Comparison of ENCODE assay signal across 1 cellular context in the genomic region with DNA sequence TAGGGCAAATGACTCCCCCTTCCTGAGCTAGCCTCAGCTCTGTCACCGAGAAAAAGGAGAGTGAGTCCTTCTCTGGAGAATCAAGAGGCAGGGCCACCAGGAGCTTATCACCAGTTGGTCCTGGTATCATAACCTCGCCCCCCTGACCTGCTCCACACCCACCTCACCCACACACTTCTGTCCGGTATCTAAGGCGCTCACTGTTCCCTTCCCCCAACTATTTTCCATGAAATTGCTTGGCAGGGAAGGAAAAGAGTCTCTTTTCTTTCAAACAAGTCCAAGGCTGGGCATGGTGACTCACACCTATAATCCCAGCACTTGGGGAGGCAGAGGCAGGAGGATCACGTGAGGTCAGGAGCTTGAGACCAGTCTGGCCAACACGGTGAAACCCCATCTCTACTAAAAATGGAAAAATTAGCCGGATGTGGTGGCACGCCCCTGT.
TF ChIP-seq lines count a peak whose summit lies in the region.

No MANE protein-coding gene starts in this region.

TF ChIP-seq in IMR-90, 13 proteins besides CTCF, POLR2A, EP300 and RAD21:
- TF ChIP-seq, protein P1, sequence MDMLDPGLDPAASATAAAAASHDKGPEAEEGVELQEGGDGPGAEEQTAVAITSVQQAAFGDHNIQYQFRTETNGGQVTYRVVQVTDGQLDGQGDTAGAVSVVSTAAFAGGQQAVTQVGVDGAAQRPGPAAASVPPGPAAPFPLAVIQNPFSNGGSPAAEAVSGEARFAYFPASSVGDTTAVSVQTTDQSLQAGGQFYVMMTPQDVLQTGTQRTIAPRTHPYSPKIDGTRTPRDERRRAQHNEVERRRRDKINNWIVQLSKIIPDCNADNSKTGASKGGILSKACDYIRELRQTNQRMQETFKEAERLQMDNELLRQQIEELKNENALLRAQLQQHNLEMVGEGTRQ (IDR thresholded peaks at IDR 0.05; ENCODE audit: low read depth, low read length) = no peak
- TF ChIP-seq CHD1 (IDR thresholded peaks at IDR 0.05; ENCODE audit: low read depth, low read length) = no peak
- TF ChIP-seq MXI1 (IDR thresholded peaks at IDR 0.05; ENCODE audit: borderline replicate concordance, low read depth, low read length) = no peak
- TF ChIP-seq BHLHE40 (IDR thresholded peaks at IDR 0.05; ENCODE audit: low read depth, low read length) = no peak
- no peak for TF ChIP-seq RCOR1 (IDR thresholded peaks at IDR 0.05; ENCODE audit: insufficient replicate concordance, low read length)
- TF ChIP-seq SMC3 (IDR thresholded peaks at IDR 0.05; ENCODE audit: low read depth, low read length) = no peak
- TF ChIP-seq MAZ (IDR thresholded peaks at IDR 0.05; ENCODE audit: borderline replicate concordance, low read depth, low read length) = no peak
- no peak for TF ChIP-seq MAFK (IDR thresholded peaks at IDR 0.05; ENCODE audit: low read depth, low read length)
- TF ChIP-seq RFX5 (IDR thresholded peaks at IDR 0.05; ENCODE audit: low read depth, low read length) = no peak
- TF ChIP-seq NFE2L2 (IDR thresholded peaks at IDR 0.05; ENCODE audit: low read depth, low read length) = no peak
- TF ChIP-seq FOS (IDR thresholded peaks at IDR 0.05; ENCODE audit: low read depth, low read length) = no peak
- TF ChIP-seq CEBPB (IDR thresholded peaks at IDR 0.05; ENCODE audit: low read depth, low read length) = no peak
- TF ChIP-seq, protein P2, sequence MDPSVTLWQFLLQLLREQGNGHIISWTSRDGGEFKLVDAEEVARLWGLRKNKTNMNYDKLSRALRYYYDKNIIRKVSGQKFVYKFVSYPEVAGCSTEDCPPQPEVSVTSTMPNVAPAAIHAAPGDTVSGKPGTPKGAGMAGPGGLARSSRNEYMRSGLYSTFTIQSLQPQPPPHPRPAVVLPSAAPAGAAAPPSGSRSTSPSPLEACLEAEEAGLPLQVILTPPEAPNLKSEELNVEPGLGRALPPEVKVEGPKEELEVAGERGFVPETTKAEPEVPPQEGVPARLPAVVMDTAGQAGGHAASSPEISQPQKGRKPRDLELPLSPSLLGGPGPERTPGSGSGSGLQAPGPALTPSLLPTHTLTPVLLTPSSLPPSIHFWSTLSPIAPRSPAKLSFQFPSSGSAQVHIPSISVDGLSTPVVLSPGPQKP (IDR thresholded peaks at IDR 0.05; ENCODE audit: borderline replicate concordance, low read depth, low read length) = no peak
TF ChIP-seq in IMR-90: peak in this region for 0.
